ENCODE assay signal across 24 cellular contexts in the genomic region with DNA sequence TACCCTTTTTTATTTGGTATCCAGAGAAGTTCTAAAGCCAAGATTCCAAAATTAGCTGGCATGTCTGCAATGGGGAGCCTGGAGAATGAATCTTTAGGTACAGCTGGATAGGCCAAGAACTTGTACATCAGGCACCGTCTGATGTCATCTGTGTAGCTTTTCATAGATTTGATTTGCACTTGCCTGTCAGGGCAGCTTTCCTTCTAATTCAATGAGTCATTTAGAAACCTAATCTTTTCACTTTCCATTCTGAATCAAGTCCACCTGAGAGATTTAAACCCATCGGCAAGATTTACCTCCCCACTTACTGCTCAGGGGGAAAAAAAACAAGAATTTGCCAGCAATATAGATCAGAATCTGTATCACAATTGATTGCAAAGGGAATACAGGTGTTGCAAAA.
DNase-seq lines count a peak whose midpoint lies in the region; ATAC-seq and TF ChIP-seq lines count a peak whose summit lies in the region.
"Had no signal": no experiment of that assay in that cellular context is flagged by ENCODE, and none has a peak within 500 bp of the region (broad histone marks: within the 10 kb centered on the region; RNA-seq: fewer than 3 reads in every experiment).

No MANE protein-coding gene starts in this region.

- no peaks in the 10 kb centered on the region for H3K36me3 ChIP-seq in endodermal cell (ENCODE audit: control insufficient read depth, insufficient read depth, low read length)
- H3K36me3 ChIP-seq: cardiac muscle cell, neural progenitor cell, suprapubic skin had no signal

- H3K4me3 Mint-ChIP-seq in endodermal cell, result no peak overlapping the region
- H3K4me3 Mint-ChIP-seq: activated CD4-positive, alpha-beta memory T cell treated with anti-CD3 and anti-CD28 coated beads for 36 hours; B cell; neural progenitor cell; T-helper 17 cell had no signal

- H3K9me3 ChIP-seq in endodermal cell (ENCODE audit: control insufficient read depth, low read length), result no peaks in the 10 kb centered on the region
- H3K9me3 ChIP-seq: esophagus squamous epithelium, mucosa of descending colon, psoas muscle, suprapubic skin had no signal

- H3K27ac ChIP-seq in epithelial cell of prostate (peak overlapping the region; percentile 14), endodermal cell (ENCODE audit: low read depth, low read length) (no peak overlapping the region)
- H3K27ac ChIP-seq: cardiac muscle cell, esophagus squamous epithelium, neural progenitor cell, psoas muscle, suprapubic skin, VCaP had no signal

- H3K27me3 ChIP-seq in endodermal cell (ENCODE audit: control insufficient read depth, insufficient read depth, low read length, poor library complexity, severe bottlenecking), result no peaks in the 10 kb centered on the region
- H3K27me3 ChIP-seq: cardiac muscle cell, esophagus squamous epithelium, neural progenitor cell, suprapubic skin had no signal

- H3K4me1 ChIP-seq in endodermal cell (ENCODE audit: control insufficient read depth, insufficient read depth, low read length), result no peaks in the 10 kb centered on the region
- H3K4me1 ChIP-seq: neural progenitor cell, psoas muscle, suprapubic skin had no signal

- H3K9ac ChIP-seq in endodermal cell (ENCODE audit: extremely low read depth, low read length, poor library complexity, severe bottlenecking), result no peak overlapping the region
- H3K9ac ChIP-seq: neural progenitor cell had no signal

- no peaks in the 10 kb centered on the region for H3K36me3 Mint-ChIP-seq in endodermal cell (ENCODE audit: low read depth)
- H3K36me3 Mint-ChIP-seq: activated CD4-positive, alpha-beta memory T cell treated with anti-CD3 and anti-CD28 coated beads for 36 hours; neural progenitor cell had no signal

- ATAC-seq in GM18498 (IDR thresholded peaks at IDR 0.05; ENCODE audit: unreplicated experiment) (peak; percentile 79), GM18867 (IDR thresholded peaks at IDR 0.05; ENCODE audit: unreplicated experiment) (peak; percentile 63), HG03064 (IDR thresholded peaks at IDR 0.05; ENCODE audit: low read depth, unreplicated experiment) (peak; percentile 65)
- ATAC-seq: left lobe of liver, mucosa of descending colon, psoas muscle, T-helper 17 cell had no signal

- H3K9me3 Mint-ChIP-seq in endodermal cell, result no peaks in the 10 kb centered on the region
- H3K9me3 Mint-ChIP-seq: activated CD4-positive, alpha-beta memory T cell treated with anti-CD3 and anti-CD28 coated beads for 36 hours; neural progenitor cell had no signal

- 89 to 92% methylated on average over 1 to 2 of the region's 2 CpGs for WGBS in endodermal cell (ENCODE audit: insufficient coverage in 1 of 2, insufficient read length in 1 of 2), 2 experiments

- no peak overlapping the region for H3K4me3 ChIP-seq in endodermal cell (ENCODE audit: low read length)
- H3K4me3 ChIP-seq: cardiac muscle cell, esophagus squamous epithelium, mucosa of descending colon, neural progenitor cell, psoas muscle, smooth muscle cell, suprapubic skin had no signal

- no peak for TF ChIP-seq CTCF in endodermal cell (conservative IDR thresholded peaks at IDR 0.05)

- no peak overlapping the region for H3K27ac Mint-ChIP-seq in endodermal cell
- H3K27ac Mint-ChIP-seq: activated CD4-positive, alpha-beta memory T cell treated with anti-CD3 and anti-CD28 coated beads for 36 hours; B cell; neural progenitor cell; T-helper 17 cell had no signal

- H3K27me3 Mint-ChIP-seq in endodermal cell (ENCODE audit: insufficient read depth), result peaks cover 3% of the 10 kb centered on the region

- H3K4me1 Mint-ChIP-seq in endodermal cell, result no peaks in the 10 kb centered on the region
- H3K4me1 Mint-ChIP-seq: B cell, neural progenitor cell, T-helper 17 cell had no signal

- no peak for DNase-seq in epithelial cell of prostate (ENCODE audit: low read depth, low spot score)
- DNase-seq in NCI-H2081 (lab: John Stamatoyannopoulos, UW), result no peak
- no peak for DNase-seq in endodermal cell
- no peak for DNase-seq in epidermal melanocyte (ENCODE audit: insufficient read length, low spot score)
- DNase-seq: activated CD4-positive, alpha-beta memory T cell treated with anti-CD3 and anti-CD28 coated beads for 36 hours; activated T-cell treated with anti-CD3 and anti-CD28 coated beads, Interleukin-2, amount 50 U/mL, for 48 hours; esophagus squamous epithelium; mucosa of descending colon; NCI-H2029; NCI-H524 treated with DMSO at 0.1 percent for 48 hours; psoas muscle; SIG-M5; stimulated activated CD4-positive, alpha-beta T cell treated with anti-CD3 and anti-CD28 coated beads, Interleukin-4, amount 100 ng/mL, for 24 hours; T-helper 17 cell had no signal
